In genomic region chr1:115295904-115296696, GRCh38 we compare ENCODE assay signal across 21 cellular contexts. TPM values are rescaled to one million over a fixed set of nuclear protein-coding genes. Genes with fewer than 3 reads are reported as not detected.
A peak's percentile ranks its signal among the peaks of the same experiment; 100 is the strongest.
DNase-seq lines count a peak whose midpoint lies in the region; TF ChIP-seq lines count a peak whose summit lies in the region.
"Had no signal": no experiment of that assay in that cellular context is flagged by ENCODE, and none has a peak within 500 bp of the region (broad histone marks: within the 10 kb centered on the region; RNA-seq: fewer than 3 reads in every experiment).

No MANE protein-coding gene starts in this region.

- TF ChIP-seq CTCF in AG10803 (conservative IDR thresholded peaks at IDR 0.05; ENCODE audit: low read length) (no peak), HEK293 (tag by site-specific recombination; IDR thresholded peaks at IDR 0.05) (no peak), SK-N-SH (IDR thresholded peaks at IDR 0.05) (no peak), fibroblast of the aortic adventitia (IDR thresholded peaks at IDR 0.05; ENCODE audit: insufficient read depth, low read length) (no peak)

- no peak overlapping the region for H3K4me2 ChIP-seq in SK-N-SH

- TF ChIP-seq EP300 in SK-N-SH (IDR thresholded peaks at IDR 0.05; ENCODE audit: borderline replicate concordance in 1 of 2, low read depth in 1 of 2, low read length in 1 of 2), result no peak

- H3K27me3 ChIP-seq in SK-N-SH (ENCODE audit: insufficient read depth), result no peaks in the 10 kb centered on the region

- no peaks in the 10 kb centered on the region for H3K9me2 ChIP-seq in SK-N-SH

- CTCF ChIA-PET in HEK293 (lab: Yijun Ruan, JAX) (interaction anchor here (0.5 kb wide), 1 partner anchor 127 kb away, joined by 3 read pairs; no protein-coding TSS in a partner anchor), SK-N-SH (lab: Yijun Ruan, JAX) (interaction anchor here (2.5 kb wide), 1 partner anchor 13 kb away, joined by 8 read pairs; no protein-coding TSS in a partner anchor)

- H3K79me2 ChIP-seq in SK-N-SH (ENCODE audit: insufficient read depth), result peaks cover 60% of the 10 kb centered on the region

- no peaks in the 10 kb centered on the region for H4K20me1 ChIP-seq in SK-N-SH (ENCODE audit: insufficient read depth)

- DNase-seq in AG10803 (ENCODE audit: low read depth), result peak; percentile 64
- no peak for DNase-seq in SK-N-SH
- peak; percentile 81 for DNase-seq in fibroblast of the aortic adventitia (ENCODE audit: low read depth)
- no peak for DNase-seq in effector CD8-positive, alpha-beta T cell (lab: John Stamatoyannopoulos, UW)
- DNase-seq in NCI-H1436 treated with DMSO at 0.1 percent for 48 hours (lab: John Stamatoyannopoulos, UW), result no peak
- DNase-seq in activated effector memory CD4-positive, alpha-beta T cell treated with Interleukin-2 at 50 U/mL for 16 hours, result no peak
- DNase-seq: C1 segment of cervical spinal cord; CD8-positive, alpha-beta T cell; DMS 273 treated with DMSO at 0.1 percent for 48 hours; DMS79 treated with DMSO at 0.1 percent for 48 hours; H7; KG1; NCI-H1048; NCI-H1417 treated with DMSO at 0.1 percent for 48 hours; NCI-H187 treated with DMSO at 0.1 percent for 48 hours; NCI-H2171 treated with DMSO at 0.1 percent for 48 hours; NCI-H345; NCI-H510A treated with DMSO at 0.1 percent for 48 hours; SIG-M5 had no signal

- no peak overlapping the region for H3K27ac ChIP-seq in HEK293 (ENCODE audit: extremely low read depth, low read depth, low read length)
- no peak overlapping the region for H3K27ac ChIP-seq in SK-N-SH (ENCODE audit: low read depth in 2 of 2, low read length in 1 of 2)
- H3K27ac ChIP-seq: SK-N-MC had no signal

- no peaks in the 10 kb centered on the region for H3K36me3 ChIP-seq in HEK293 (ENCODE audit: control insufficient read depth in 2 of 2, insufficient read depth in 1 of 2, low read length in 2 of 2)
- H3K36me3 ChIP-seq in SK-N-SH (replicated peaks in 1 of 2; ENCODE audit: control insufficient read depth in 1 of 2, insufficient read depth in 2 of 2, low read length in 1 of 2), result peaks cover 20 to 27% of the 10 kb centered on the region in 2 experiments

- H3K4me3 ChIP-seq in AG10803 (ENCODE audit: low read length), result no peak overlapping the region
- H3K4me3 ChIP-seq in HEK293 (ENCODE audit: low read depth, low read length), result no peak overlapping the region
- H3K4me3 ChIP-seq in SK-N-SH (ENCODE audit: low read depth in 2 of 2, low read length in 1 of 2), result no peak overlapping the region
- H3K4me3 ChIP-seq in fibroblast of the aortic adventitia (ENCODE audit: low read depth, low read length), result no peak overlapping the region
- H3K4me3 ChIP-seq: SK-N-MC had no signal

- no peak overlapping the region for H2AFZ ChIP-seq in SK-N-SH (ENCODE audit: low read depth)

- POLR2A ChIA-PET in HEK293 (lab: Yijun Ruan, JAX) (no interaction called here), SK-N-SH (lab: Yijun Ruan, JAX) (no interaction called here)

- peaks cover 8% of the 10 kb centered on the region for H3K4me1 ChIP-seq in HEK293 (ENCODE audit: control insufficient read depth, insufficient read depth, low read length)
- peaks cover 6 to 24% of the 10 kb centered on the region in 2 experiments for H3K4me1 ChIP-seq in SK-N-SH (ENCODE audit: control insufficient read depth in 1 of 2, insufficient read depth in 2 of 2, low read depth in 1 of 2, low read length in 1 of 2)

- TF ChIP-seq RAD21 in SK-N-SH (IDR thresholded peaks at IDR 0.05; ENCODE audit: low read length), result no peak

- WGBS in SK-N-SH (ENCODE audit: low lambda C conversion rate), result 92% methylated on average over 3 of the region's 3 CpGs

- H3K9me3 ChIP-seq in HEK293 (ENCODE audit: control insufficient read depth, insufficient read depth, low read depth, low read length), result no peaks in the 10 kb centered on the region
- H3K9me3 ChIP-seq in SK-N-SH, result no peaks in the 10 kb centered on the region

- no peak overlapping the region for H3K9ac ChIP-seq in SK-N-SH

- peaks cover 17% of the 10 kb centered on the region for H3F3A ChIP-seq in SK-N-SH (replicated peaks; ENCODE audit: insufficient read depth)

TF ChIP-seq in HEK293, 187 proteins besides CTCF, POLR2A, EP300 and RAD21:
- no peak for TF ChIP-seq MZF1 (tag by site-specific recombination; IDR thresholded peaks at IDR 0.05; ENCODE audit: borderline replicate concordance)
- TF ChIP-seq ZNF10 (tag by site-specific recombination; IDR thresholded peaks at IDR 0.05), result no peak
- TF ChIP-seq ZFP3 (tag by site-specific recombination; IDR thresholded peaks at IDR 0.05; ENCODE audit: low read depth), result peak; percentile 72
- TF ChIP-seq HOXC10 (CRISPR knock-in tag; IDR thresholded peaks at IDR 0.05), result no peak
- no peak for TF ChIP-seq TCF7L2 (IDR thresholded peaks at IDR 0.05; ENCODE audit: borderline replicate concordance, low read depth, low read length)
- no peak for TF ChIP-seq SP2 (tag by site-specific recombination; IDR thresholded peaks at IDR 0.05)
- TF ChIP-seq ZSCAN5A (tag by site-specific recombination; IDR thresholded peaks at IDR 0.05), result no peak
TF ChIP-seq in HEK293: peak in this region for 1.

TF ChIP-seq in SK-N-SH, 30 proteins besides CTCF, POLR2A, EP300 and RAD21:
- TF ChIP-seq SMC3 (IDR thresholded peaks at IDR 0.05; ENCODE audit: low read depth, low read length), result no peak
- TF ChIP-seq CHD2 (IDR thresholded peaks at IDR 0.05; ENCODE audit: low read length, partially characterized antibody), result no peak
- no peak for TF ChIP-seq NFIC (IDR thresholded peaks at IDR 0.05; ENCODE audit: borderline replicate concordance)
- no peak for TF ChIP-seq RFX5 (IDR thresholded peaks at IDR 0.05; ENCODE audit: low read length)
- no peak for TF ChIP-seq SIN3A (IDR thresholded peaks at IDR 0.05; ENCODE audit: borderline replicate concordance, low read depth, low read length)
- peak; percentile 55; the same call in 1 of the 2 replicates for TF ChIP-seq REST (IDR thresholded peaks at IDR 0.05; ENCODE audit: low read depth, low read length)
- no peak for TF ChIP-seq EZH2phosphoT487 (IDR thresholded peaks at IDR 0.05; ENCODE audit: borderline replicate concordance, low read depth)
TF ChIP-seq in SK-N-SH: peak in this region for 1.

RNA-seq across cellular contexts. Expression of gene NGF, which starts 41.9 kb away (rescaled TPM):
- polyA plus RNA-seq in SK-N-SH (2012; rRNA removed), result 53.7 and 75.8 TPM in 2 replicates
- 44.0 and 44.5 TPM in 2 replicates for polyA plus RNA-seq in SK-N-SH (2012; cell fraction: cytosol; rRNA removed)
- polyA plus RNA-seq in SK-N-SH (2012; cell fraction: nucleus; rRNA removed), result 46.9 and 53.1 TPM in 2 replicates
- total RNA-seq in fibroblast of the aortic adventitia (ENCODE audit: low replicate concordance), result 2.9 and 20.2 TPM in 2 replicates
- total RNA-seq: CD8-positive, alpha-beta T cell had no signal

Comparison
In these comparisons a context has a peak if more than half of its experiments do, and no peak if none do; other contexts are left out.
1. DNase-seq: peak in AG10803 (single experiment) and fibroblast of the aortic adventitia (single experiment); none in SK-N-SH (single experiment), effector CD8-positive, alpha-beta T cell (single experiment), NCI-H1436 treated with DMSO at 0.1 percent for 48 hours (single experiment) and activated effector memory CD4-positive, alpha-beta T cell treated with Interleukin-2 at 50 U/mL for 16 hours (single experiment).